Comparison of ENCODE assay signal across 1 cellular context in genomic region chr3:47134311-47134710, GRCh38.
TF ChIP-seq lines count a peak whose summit lies in the region.

No MANE protein-coding gene starts in this region.

TF ChIP-seq in K562, 482 proteins besides CTCF, POLR2A, EP300 and RAD21:
- TF ChIP-seq SLC30A9 (CRISPR knock-in tag; IDR thresholded peaks at IDR 0.05) (no peak), ZKSCAN3 (CRISPR knock-in tag; IDR thresholded peaks at IDR 0.05) (no peak), ZNF75A (CRISPR knock-in tag; IDR thresholded peaks at IDR 0.05) (no peak), ZNF431 (CRISPR knock-in tag; IDR thresholded peaks at IDR 0.05) (no peak), SMARCA5 (IDR thresholded peaks at IDR 0.05) (no peak), SMARCB1 (IDR thresholded peaks at IDR 0.05; ENCODE audit: insufficient read length, low read depth) (no peak), TAF9B (IDR thresholded peaks at IDR 0.05; ENCODE audit: partially characterized antibody) (no peak), ZNF780A (CRISPR knock-in tag; IDR thresholded peaks at IDR 0.05) (no peak), ZNF583 (CRISPR knock-in tag; IDR thresholded peaks at IDR 0.05) (no peak), ESRRB (CRISPR knock-in tag; IDR thresholded peaks at IDR 0.05; ENCODE audit: borderline replicate concordance) (no peak), HBP1 (CRISPR knock-in tag; IDR thresholded peaks at IDR 0.05) (no peak), GATAD2A (IDR thresholded peaks at IDR 0.05) (no peak), MEF2D (tag; conservative IDR thresholded peaks at IDR 0.05; ENCODE audit: low read depth) (no peak), RFX7 (CRISPR knock-in tag; IDR thresholded peaks at IDR 0.05) (no peak), HMG20A (CRISPR knock-in tag; conservative IDR thresholded peaks at IDR 0.05) (no peak), PRMT5 (CRISPR knock-in tag; IDR thresholded peaks at IDR 0.05) (no peak)
- TF ChIP-seq, protein P1, sequence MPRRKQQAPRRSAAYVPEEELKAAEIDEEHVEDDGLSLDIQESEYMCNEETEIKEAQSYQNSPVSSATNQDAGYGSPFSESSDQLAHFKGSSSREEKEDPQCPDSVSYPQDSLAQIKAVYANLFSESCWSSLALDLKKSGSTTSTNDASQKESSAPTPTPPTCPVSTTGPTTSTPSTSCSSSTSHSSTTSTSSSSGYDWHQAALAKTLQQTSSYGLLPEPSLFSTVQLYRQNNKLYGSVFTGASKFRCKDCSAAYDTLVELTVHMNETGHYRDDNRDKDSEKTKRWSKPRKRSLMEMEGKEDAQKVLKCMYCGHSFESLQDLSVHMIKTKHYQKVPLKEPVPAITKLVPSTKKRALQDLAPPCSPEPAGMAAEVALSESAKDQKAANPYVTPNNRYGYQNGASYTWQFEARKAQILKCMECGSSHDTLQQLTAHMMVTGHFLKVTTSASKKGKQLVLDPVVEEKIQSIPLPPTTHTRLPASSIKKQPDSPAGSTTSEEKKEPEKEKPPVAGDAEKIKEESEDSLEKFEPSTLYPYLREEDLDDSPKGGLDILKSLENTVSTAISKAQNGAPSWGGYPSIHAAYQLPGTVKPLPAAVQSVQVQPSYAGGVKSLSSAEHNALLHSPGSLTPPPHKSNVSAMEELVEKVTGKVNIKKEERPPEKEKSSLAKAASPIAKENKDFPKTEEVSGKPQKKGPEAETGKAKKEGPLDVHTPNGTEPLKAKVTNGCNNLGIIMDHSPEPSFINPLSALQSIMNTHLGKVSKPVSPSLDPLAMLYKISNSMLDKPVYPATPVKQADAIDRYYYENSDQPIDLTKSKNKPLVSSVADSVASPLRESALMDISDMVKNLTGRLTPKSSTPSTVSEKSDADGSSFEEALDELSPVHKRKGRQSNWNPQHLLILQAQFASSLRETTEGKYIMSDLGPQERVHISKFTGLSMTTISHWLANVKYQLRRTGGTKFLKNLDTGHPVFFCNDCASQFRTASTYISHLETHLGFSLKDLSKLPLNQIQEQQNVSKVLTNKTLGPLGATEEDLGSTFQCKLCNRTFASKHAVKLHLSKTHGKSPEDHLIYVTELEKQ (CRISPR knock-in tag; IDR thresholded peaks at IDR 0.05), result no peak
